Comparison of ENCODE assay signal across 1 cellular context in genomic region chr4:184343400-184344177, GRCh38.
TF ChIP-seq lines count a peak whose summit lies in the region.

No MANE protein-coding gene starts in this region.

TF ChIP-seq in HepG2, 621 proteins besides CTCF, POLR2A, EP300 and RAD21 (continued from another document):
- TF ChIP-seq ZNF513 (CRISPR knock-in tag; conservative IDR thresholded peaks at IDR 0.05): no peak
- TF ChIP-seq GPN1 (CRISPR knock-in tag; IDR thresholded peaks at IDR 0.05; ENCODE audit: borderline replicate concordance): no peak
- peak; percentile 38; the same call in 1 of the 2 replicates for TF ChIP-seq ZNF605 (CRISPR knock-in tag; IDR thresholded peaks at IDR 0.05)
- TF ChIP-seq, protein P1, sequence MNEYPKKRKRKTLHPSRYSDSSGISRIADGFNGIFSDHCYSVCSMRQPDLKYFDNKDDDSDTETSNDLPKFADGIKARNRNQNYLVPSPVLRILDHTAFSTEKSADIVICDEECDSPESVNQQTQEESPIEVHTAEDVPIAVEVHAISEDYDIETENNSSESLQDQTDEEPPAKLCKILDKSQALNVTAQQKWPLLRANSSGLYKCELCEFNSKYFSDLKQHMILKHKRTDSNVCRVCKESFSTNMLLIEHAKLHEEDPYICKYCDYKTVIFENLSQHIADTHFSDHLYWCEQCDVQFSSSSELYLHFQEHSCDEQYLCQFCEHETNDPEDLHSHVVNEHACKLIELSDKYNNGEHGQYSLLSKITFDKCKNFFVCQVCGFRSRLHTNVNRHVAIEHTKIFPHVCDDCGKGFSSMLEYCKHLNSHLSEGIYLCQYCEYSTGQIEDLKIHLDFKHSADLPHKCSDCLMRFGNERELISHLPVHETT (CRISPR knock-in tag; conservative IDR thresholded peaks at IDR 0.05): no peak
- TF ChIP-seq, protein P2, sequence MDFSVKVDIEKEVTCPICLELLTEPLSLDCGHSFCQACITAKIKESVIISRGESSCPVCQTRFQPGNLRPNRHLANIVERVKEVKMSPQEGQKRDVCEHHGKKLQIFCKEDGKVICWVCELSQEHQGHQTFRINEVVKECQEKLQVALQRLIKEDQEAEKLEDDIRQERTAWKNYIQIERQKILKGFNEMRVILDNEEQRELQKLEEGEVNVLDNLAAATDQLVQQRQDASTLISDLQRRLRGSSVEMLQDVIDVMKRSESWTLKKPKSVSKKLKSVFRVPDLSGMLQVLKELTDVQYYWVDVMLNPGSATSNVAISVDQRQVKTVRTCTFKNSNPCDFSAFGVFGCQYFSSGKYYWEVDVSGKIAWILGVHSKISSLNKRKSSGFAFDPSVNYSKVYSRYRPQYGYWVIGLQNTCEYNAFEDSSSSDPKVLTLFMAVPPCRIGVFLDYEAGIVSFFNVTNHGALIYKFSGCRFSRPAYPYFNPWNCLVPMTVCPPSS (IDR thresholded peaks at IDR 0.05): no peak
- peak; percentile 83 for TF ChIP-seq NFYC (CRISPR knock-in tag; IDR thresholded peaks at IDR 0.05)
- TF ChIP-seq ZNF557 (CRISPR knock-in tag; IDR thresholded peaks at IDR 0.05): no peak
- 0 out of 2 replicates have a peak, but pooled peaks have one; percentile 6 for TF ChIP-seq SMC3 (IDR thresholded peaks at IDR 0.05; ENCODE audit: low read length)
- TF ChIP-seq ZBTB2 (CRISPR knock-in tag; IDR thresholded peaks at IDR 0.05; ENCODE audit: low read depth): no peak
- no peak for TF ChIP-seq CSRNP2 (CRISPR knock-in tag; conservative IDR thresholded peaks at IDR 0.05; ENCODE audit: low read depth)
- TF ChIP-seq JARID2 (CRISPR knock-in tag; IDR thresholded peaks at IDR 0.05; ENCODE audit: insufficient replicate concordance): peak; percentile 78
- TF ChIP-seq TEAD3 (CRISPR knock-in tag; optimal IDR thresholded peaks at IDR 0.05; ENCODE audit: borderline replicate concordance): peak; percentile 42
- 0 out of 2 replicates have a peak, but pooled peaks have one; percentile 21 for TF ChIP-seq CBFB (CRISPR knock-in tag; IDR thresholded peaks at IDR 0.05)
- 0 out of 2 replicates have a peak, but pooled peaks have one; percentile 36 for TF ChIP-seq ZNF607 (CRISPR knock-in tag; IDR thresholded peaks at IDR 0.05; ENCODE audit: borderline replicate concordance)
- TF ChIP-seq POLR2G (IDR thresholded peaks at IDR 0.05; ENCODE audit: low read depth, low read length): peak; percentile 56; the same call in 1 of the 2 replicates
- TF ChIP-seq MYC (CRISPR knock-in tag; IDR thresholded peaks at IDR 0.05; ENCODE audit: borderline replicate concordance): no peak
- TF ChIP-seq TOE1 (CRISPR knock-in tag; IDR thresholded peaks at IDR 0.05): no peak
- peak; percentile 44; the same call in 1 of the 2 replicates for TF ChIP-seq GATAD1 (CRISPR knock-in tag; IDR thresholded peaks at IDR 0.05)
- TF ChIP-seq CREB1 (IDR thresholded peaks at IDR 0.05): no peak
- 0 out of 2 replicates have a peak, but pooled peaks have one; percentile 9 for TF ChIP-seq CREB1 (CRISPR knock-in tag; IDR thresholded peaks at IDR 0.05)
- TF ChIP-seq, protein P3, sequence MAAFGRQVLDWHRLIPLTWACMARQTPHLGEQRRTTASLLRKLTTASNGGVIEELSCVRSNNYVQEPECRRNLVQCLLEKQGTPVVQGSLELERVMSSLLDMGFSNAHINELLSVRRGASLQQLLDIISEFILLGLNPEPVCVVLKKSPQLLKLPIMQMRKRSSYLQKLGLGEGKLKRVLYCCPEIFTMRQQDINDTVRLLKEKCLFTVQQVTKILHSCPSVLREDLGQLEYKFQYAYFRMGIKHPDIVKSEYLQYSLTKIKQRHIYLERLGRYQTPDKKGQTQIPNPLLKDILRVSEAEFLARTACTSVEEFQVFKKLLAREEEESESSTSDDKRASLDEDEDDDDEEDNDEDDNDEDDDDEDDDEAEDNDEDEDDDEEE (CRISPR knock-in tag; IDR thresholded peaks at IDR 0.05): peak; percentile 51; the same call in 1 of the 2 replicates
- TF ChIP-seq KAT8 (CRISPR knock-in tag; IDR thresholded peaks at IDR 0.05): peak; percentile 53; the same call in 1 of the 2 replicates
- no peak for TF ChIP-seq ZNF343 (CRISPR knock-in tag; IDR thresholded peaks at IDR 0.05)
- TF ChIP-seq AGO2 (optimal IDR thresholded peaks at IDR 0.05; ENCODE audit: low read depth, low read length): no peak
- TF ChIP-seq ZNF841 (CRISPR knock-in tag; IDR thresholded peaks at IDR 0.05; ENCODE audit: borderline replicate concordance): no peak
- TF ChIP-seq, protein P4, sequence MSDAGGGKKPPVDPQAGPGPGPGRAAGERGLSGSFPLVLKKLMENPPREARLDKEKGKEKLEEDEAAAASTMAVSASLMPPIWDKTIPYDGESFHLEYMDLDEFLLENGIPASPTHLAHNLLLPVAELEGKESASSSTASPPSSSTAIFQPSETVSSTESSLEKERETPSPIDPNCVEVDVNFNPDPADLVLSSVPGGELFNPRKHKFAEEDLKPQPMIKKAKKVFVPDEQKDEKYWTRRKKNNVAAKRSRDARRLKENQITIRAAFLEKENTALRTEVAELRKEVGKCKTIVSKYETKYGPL (CRISPR knock-in tag; IDR thresholded peaks at IDR 0.05): no peak
- peak; percentile 67 for TF ChIP-seq POLR2AphosphoS5 (IDR thresholded peaks at IDR 0.05; ENCODE audit: low read depth, low read length)
- no peak for TF ChIP-seq AHR (CRISPR knock-in tag; IDR thresholded peaks at IDR 0.05)
- TF ChIP-seq NRL (CRISPR knock-in tag; IDR thresholded peaks at IDR 0.05; ENCODE audit: borderline replicate concordance): 0 out of 2 replicates have a peak, but pooled peaks have one; percentile 50
- TF ChIP-seq MIXL1 (CRISPR knock-in tag; IDR thresholded peaks at IDR 0.05): 0 out of 2 replicates have a peak, but pooled peaks have one; percentile 24
- 0 out of 2 replicates have a peak, but pooled peaks have one; percentile 15 for TF ChIP-seq RXRB (CRISPR knock-in tag; IDR thresholded peaks at IDR 0.05; ENCODE audit: borderline replicate concordance)
